ENCODE assay signal across 1 cellular context in the genomic region with DNA sequence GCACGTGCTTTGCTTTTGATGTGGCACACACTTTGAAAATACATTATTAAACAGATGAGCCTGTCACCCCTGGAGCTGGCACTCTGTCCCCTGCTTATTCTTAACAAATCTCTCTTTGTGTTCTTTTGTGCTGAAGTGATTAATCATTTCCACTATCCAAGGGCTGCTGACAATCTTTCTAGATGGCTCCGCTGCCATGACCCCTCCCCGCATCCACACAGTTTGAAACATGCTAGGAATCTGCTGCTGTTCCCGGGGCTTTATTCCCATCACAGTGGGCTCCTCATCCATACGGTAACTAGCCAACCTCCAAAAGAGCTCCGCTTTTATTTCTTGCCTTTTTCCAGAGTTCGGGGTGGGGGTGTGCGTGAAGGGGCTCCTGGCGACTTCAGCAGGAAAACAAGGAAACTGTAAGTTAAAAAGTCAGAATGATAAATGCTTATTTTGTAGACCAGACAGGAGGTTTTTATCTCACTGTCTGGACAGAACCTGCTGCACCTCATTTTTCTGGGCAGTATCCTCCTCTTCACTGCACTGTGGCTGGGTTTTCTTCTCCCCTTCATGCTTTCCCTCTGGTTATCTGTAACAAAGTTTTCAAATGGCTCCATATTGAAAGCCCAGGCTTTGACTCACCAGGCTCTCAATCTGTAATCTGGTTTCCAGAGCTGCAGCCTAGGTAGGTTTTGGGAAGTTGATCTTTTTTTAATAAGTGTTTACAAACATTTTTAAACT.
TF ChIP-seq lines count a peak whose summit lies in the region.

No MANE protein-coding gene starts in this region.

TF ChIP-seq in GM23338, 12 proteins besides CTCF, POLR2A, EP300 and RAD21:
- TF ChIP-seq, protein P1, sequence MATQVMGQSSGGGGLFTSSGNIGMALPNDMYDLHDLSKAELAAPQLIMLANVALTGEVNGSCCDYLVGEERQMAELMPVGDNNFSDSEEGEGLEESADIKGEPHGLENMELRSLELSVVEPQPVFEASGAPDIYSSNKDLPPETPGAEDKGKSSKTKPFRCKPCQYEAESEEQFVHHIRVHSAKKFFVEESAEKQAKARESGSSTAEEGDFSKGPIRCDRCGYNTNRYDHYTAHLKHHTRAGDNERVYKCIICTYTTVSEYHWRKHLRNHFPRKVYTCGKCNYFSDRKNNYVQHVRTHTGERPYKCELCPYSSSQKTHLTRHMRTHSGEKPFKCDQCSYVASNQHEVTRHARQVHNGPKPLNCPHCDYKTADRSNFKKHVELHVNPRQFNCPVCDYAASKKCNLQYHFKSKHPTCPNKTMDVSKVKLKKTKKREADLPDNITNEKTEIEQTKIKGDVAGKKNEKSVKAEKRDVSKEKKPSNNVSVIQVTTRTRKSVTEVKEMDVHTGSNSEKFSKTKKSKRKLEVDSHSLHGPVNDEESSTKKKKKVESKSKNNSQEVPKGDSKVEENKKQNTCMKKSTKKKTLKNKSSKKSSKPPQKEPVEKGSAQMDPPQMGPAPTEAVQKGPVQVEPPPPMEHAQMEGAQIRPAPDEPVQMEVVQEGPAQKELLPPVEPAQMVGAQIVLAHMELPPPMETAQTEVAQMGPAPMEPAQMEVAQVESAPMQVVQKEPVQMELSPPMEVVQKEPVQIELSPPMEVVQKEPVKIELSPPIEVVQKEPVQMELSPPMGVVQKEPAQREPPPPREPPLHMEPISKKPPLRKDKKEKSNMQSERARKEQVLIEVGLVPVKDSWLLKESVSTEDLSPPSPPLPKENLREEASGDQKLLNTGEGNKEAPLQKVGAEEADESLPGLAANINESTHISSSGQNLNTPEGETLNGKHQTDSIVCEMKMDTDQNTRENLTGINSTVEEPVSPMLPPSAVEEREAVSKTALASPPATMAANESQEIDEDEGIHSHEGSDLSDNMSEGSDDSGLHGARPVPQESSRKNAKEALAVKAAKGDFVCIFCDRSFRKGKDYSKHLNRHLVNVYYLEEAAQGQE (IDR thresholded peaks at IDR 0.05; ENCODE audit: unreplicated experiment), result no peak
- TF ChIP-seq ZNF114 (CRISPR knock-in tag; IDR thresholded peaks at IDR 0.05) (no peak), CREB1 (CRISPR knock-in tag; IDR thresholded peaks at IDR 0.05; ENCODE audit: low read depth) (no peak), ZNF331 (CRISPR knock-in tag; IDR thresholded peaks at IDR 0.05; ENCODE audit: low read depth) (no peak), NANOG (IDR thresholded peaks at IDR 0.05; ENCODE audit: borderline replicate concordance) (no peak), STAT1 (IDR thresholded peaks at IDR 0.05; ENCODE audit: unreplicated experiment) (no peak), EZH2phosphoT487 (IDR thresholded peaks at IDR 0.05; ENCODE audit: unreplicated experiment) (no peak), JUNB (IDR thresholded peaks at IDR 0.05; ENCODE audit: unreplicated experiment) (no peak), POLR2AphosphoS5 (IDR thresholded peaks at IDR 0.05; ENCODE audit: low read depth) (no peak), EZH2 (IDR thresholded peaks at IDR 0.05; ENCODE audit: low read depth, unreplicated experiment) (no peak)
- TF ChIP-seq, protein P2, sequence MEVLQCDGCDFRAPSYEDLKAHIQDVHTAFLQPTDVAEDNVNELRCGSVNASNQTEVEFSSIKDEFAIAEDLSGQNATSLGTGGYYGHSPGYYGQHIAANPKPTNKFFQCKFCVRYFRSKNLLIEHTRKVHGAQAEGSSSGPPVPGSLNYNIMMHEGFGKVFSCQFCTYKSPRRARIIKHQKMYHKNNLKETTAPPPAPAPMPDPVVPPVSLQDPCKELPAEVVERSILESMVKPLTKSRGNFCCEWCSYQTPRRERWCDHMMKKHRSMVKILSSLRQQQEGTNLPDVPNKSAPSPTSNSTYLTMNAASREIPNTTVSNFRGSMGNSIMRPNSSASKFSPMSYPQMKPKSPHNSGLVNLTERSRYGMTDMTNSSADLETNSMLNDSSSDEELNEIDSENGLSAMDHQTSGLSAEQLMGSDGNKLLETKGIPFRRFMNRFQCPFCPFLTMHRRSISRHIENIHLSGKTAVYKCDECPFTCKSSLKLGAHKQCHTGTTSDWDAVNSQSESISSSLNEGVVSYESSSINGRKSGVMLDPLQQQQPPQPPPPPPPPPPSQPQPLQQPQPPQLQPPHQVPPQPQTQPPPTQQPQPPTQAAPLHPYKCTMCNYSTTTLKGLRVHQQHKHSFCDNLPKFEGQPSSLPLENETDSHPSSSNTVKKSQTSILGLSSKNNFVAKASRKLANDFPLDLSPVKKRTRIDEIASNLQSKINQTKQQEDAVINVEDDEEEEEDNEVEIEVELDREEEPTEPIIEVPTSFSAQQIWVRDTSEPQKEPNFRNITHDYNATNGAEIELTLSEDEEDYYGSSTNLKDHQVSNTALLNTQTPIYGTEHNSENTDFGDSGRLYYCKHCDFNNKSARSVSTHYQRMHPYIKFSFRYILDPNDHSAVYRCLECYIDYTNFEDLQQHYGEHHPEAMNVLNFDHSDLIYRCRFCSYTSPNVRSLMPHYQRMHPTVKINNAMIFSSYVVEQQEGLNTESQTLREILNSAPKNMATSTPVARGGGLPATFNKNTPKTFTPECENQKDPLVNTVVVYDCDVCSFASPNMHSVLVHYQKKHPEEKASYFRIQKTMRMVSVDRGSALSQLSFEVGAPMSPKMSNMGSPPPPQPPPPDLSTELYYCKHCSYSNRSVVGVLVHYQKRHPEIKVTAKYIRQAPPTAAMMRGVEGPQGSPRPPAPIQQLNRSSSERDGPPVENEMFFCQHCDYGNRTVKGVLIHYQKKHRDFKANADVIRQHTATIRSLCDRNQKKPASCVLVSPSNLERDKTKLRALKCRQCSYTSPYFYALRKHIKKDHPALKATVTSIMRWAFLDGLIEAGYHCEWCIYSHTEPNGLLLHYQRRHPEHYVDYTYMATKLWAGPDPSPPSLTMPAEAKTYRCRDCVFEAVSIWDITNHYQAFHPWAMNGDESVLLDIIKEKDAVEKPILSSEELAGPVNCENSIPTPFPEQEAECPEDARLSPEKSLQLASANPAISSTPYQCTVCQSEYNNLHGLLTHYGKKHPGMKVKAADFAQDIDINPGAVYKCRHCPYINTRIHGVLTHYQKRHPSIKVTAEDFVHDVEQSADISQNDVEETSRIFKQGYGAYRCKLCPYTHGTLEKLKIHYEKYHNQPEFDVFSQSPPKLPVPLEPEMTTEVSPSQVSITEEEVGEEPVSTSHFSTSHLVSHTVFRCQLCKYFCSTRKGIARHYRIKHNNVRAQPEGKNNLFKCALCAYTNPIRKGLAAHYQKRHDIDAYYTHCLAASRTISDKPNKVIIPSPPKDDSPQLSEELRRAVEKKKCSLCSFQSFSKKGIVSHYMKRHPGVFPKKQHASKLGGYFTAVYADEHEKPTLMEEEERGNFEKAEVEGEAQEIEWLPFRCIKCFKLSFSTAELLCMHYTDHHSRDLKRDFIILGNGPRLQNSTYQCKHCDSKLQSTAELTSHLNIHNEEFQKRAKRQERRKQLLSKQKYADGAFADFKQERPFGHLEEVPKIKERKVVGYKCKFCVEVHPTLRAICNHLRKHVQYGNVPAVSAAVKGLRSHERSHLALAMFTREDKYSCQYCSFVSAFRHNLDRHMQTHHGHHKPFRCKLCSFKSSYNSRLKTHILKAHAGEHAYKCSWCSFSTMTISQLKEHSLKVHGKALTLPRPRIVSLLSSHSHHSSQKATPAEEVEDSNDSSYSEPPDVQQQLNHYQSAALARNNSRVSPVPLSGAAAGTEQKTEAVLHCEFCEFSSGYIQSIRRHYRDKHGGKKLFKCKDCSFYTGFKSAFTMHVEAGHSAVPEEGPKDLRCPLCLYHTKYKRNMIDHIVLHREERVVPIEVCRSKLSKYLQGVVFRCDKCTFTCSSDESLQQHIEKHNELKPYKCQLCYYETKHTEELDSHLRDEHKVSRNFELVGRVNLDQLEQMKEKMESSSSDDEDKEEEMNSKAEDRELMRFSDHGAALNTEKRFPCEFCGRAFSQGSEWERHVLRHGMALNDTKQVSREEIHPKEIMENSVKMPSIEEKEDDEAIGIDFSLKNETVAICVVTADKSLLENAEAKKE (CRISPR knock-in tag; IDR thresholded peaks at IDR 0.05), result no peak
- TF ChIP-seq, protein P3, sequence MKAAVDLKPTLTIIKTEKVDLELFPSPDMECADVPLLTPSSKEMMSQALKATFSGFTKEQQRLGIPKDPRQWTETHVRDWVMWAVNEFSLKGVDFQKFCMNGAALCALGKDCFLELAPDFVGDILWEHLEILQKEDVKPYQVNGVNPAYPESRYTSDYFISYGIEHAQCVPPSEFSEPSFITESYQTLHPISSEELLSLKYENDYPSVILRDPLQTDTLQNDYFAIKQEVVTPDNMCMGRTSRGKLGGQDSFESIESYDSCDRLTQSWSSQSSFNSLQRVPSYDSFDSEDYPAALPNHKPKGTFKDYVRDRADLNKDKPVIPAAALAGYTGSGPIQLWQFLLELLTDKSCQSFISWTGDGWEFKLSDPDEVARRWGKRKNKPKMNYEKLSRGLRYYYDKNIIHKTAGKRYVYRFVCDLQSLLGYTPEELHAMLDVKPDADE (IDR thresholded peaks at IDR 0.05), result no peak
